In the genomic region with DNA sequence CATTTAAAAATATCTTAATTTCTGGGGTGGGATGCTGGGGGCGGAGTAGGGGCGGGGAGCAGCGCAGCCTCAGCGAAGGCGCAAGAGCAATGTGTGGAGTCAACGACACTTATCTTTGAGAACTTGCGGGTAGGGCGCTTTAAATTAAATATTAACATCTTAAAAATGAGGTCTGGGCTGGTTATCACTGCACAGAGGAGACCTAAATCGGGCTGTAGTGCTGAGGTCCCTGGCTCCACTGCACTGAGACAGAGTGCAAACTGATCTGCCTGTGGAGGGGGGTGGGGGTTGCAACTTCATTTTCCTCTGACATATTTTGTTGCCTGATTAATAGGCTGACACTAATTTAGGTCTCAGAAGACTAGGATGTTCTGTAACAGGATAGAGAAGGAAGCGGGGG, we compare ENCODE assay signal across 13 cellular contexts.
DNase-seq lines count a peak whose midpoint lies in the region; ATAC-seq and TF ChIP-seq lines count a peak whose summit lies in the region.
"Had no signal": no experiment of that assay in that cellular context is flagged by ENCODE, and none has a peak within 500 bp of the region (broad histone marks: within the 10 kb centered on the region; RNA-seq: fewer than 3 reads in every experiment).

No MANE protein-coding gene starts in this region.

- no peaks in the 10 kb centered on the region for H3K79me1 ChIP-seq in mesendoderm (ENCODE audit: low read length)

- no peak overlapping the region for H3K4ac ChIP-seq in mesendoderm (ENCODE audit: low read depth, low read length)

- H2BK120ac ChIP-seq in mesendoderm (ENCODE audit: low read depth, low read length): no peak overlapping the region

- H3K4me1 ChIP-seq in mesendoderm (ENCODE audit: control insufficient read depth, low read depth, low read length) (peaks cover 2% of the 10 kb centered on the region), foreskin keratinocyte (no peaks in the 10 kb centered on the region)
- H3K4me1 ChIP-seq: BLaER1 treated with 17β-estradiol and CSF1 and Interleukin-3, amounts not matched to agents 10 nM and 100 nM had no signal

- H3K36me3 Mint-ChIP-seq in activated CD4-positive, alpha-beta memory T cell treated with anti-CD3 and anti-CD28 coated beads for 36 hours: no peaks in the 10 kb centered on the region
- H3K36me3 Mint-ChIP-seq: CD8-positive, alpha-beta T cell had no signal

- H3K4me1 Mint-ChIP-seq in activated CD4-positive, alpha-beta memory T cell treated with anti-CD3 and anti-CD28 coated beads for 36 hours (ENCODE audit: low read depth): no peaks in the 10 kb centered on the region
- H3K4me1 Mint-ChIP-seq: B cell had no signal

- H2BK5ac ChIP-seq in mesendoderm (ENCODE audit: low read length): no peak overlapping the region

- H3K27ac ChIP-seq in mesendoderm (ENCODE audit: low read depth, low read length) (no peak overlapping the region), foreskin keratinocyte (no peak overlapping the region)
- H3K27ac ChIP-seq: BLaER1 treated with 17β-estradiol and CSF1 and Interleukin-3, amounts not matched to agents 10 nM and 100 nM had no signal

- no peaks in the 10 kb centered on the region for H3K79me2 ChIP-seq in mesendoderm (ENCODE audit: control insufficient read depth, insufficient read depth, low read length)

- peak overlapping the region; percentile 13 for H4K8ac ChIP-seq in mesendoderm (ENCODE audit: low read depth, low read length)

- H3K56ac ChIP-seq in mesendoderm (ENCODE audit: low read length): no peak overlapping the region

- peak overlapping the region; percentile 39 for H3K18ac ChIP-seq in mesendoderm (ENCODE audit: low read length)

- no peaks in the 10 kb centered on the region for H3K27me3 Mint-ChIP-seq in activated CD4-positive, alpha-beta memory T cell treated with anti-CD3 and anti-CD28 coated beads for 36 hours

- H3K36me3 ChIP-seq in H7 (replicated peaks; ENCODE audit: control insufficient read depth, insufficient read depth, low read length) (no peaks in the 10 kb centered on the region), mesendoderm (ENCODE audit: control insufficient read depth, insufficient read depth, low read length) (no peaks in the 10 kb centered on the region)
- H3K36me3 ChIP-seq: BLaER1 treated with 17β-estradiol and CSF1 and Interleukin-3, amounts not matched to agents 10 nM and 100 nM had no signal

- no peak overlapping the region for H3K4me2 ChIP-seq in mesendoderm (ENCODE audit: low read length)
- H3K4me2 ChIP-seq: BLaER1 treated with 17β-estradiol and CSF1 and Interleukin-3, amounts not matched to agents 10 nM and 100 nM had no signal

- H3K27me3 ChIP-seq in H7 (ENCODE audit: control insufficient read depth, insufficient read depth, low read length) (no peaks in the 10 kb centered on the region), mesendoderm (ENCODE audit: insufficient read depth, low read length, poor library complexity) (no peaks in the 10 kb centered on the region), foreskin keratinocyte (no peaks in the 10 kb centered on the region)
- H3K27me3 ChIP-seq: BLaER1 treated with 17β-estradiol and CSF1 and Interleukin-3, amounts not matched to agents 10 nM and 100 nM had no signal

- H2BK15ac ChIP-seq in mesendoderm (replicated peaks; ENCODE audit: low read depth): no peak overlapping the region

- DNase-seq in D341Med (ENCODE audit: low spot score) (peak; percentile 21), H7 (peak; percentile 3), head of caudate nucleus (peak in 37 of 42 donors; percentile 14 to 75 (median 43)), mesendoderm (no peak), NCI-H1092 treated with DMSO at 0.1 percent for 48 hours (lab: John Stamatoyannopoulos, UW) (no peak), foreskin keratinocyte (no peak)
- DNase-seq in activated CD4-positive, alpha-beta memory T cell treated with anti-CD3 and anti-CD28 coated beads for 36 hours: no peak
- DNase-seq: CD8-positive, alpha-beta T cell; COR-L47; GOT3; HCEC 1CT had no signal

- H2AK5ac ChIP-seq in mesendoderm (ENCODE audit: low read length): no peak overlapping the region

- TF ChIP-seq CTCF in foreskin keratinocyte (conservative IDR thresholded peaks at IDR 0.05): no peak

- H3K27ac Mint-ChIP-seq in activated CD4-positive, alpha-beta memory T cell treated with anti-CD3 and anti-CD28 coated beads for 36 hours: no peak overlapping the region
- H3K27ac Mint-ChIP-seq: B cell; CD8-positive, alpha-beta T cell had no signal

- no peak overlapping the region for H3K9ac ChIP-seq in mesendoderm (ENCODE audit: low read length)
- H3K9ac ChIP-seq: BLaER1 treated with 17β-estradiol and CSF1 and Interleukin-3, amounts not matched to agents 10 nM and 100 nM had no signal

- no peak for ATAC-seq in foreskin keratinocyte
- ATAC-seq: CD8-positive, alpha-beta T cell had no signal

- POLR2A ChIA-PET in activated CD4-positive, alpha-beta memory T cell treated with anti-CD3 and anti-CD28 coated beads for 36 hours (lab: Charles Lee): no interaction called here

- H4K5ac ChIP-seq in mesendoderm (ENCODE audit: low read length): no peak overlapping the region

- no peak overlapping the region for H3K4me3 Mint-ChIP-seq in activated CD4-positive, alpha-beta memory T cell treated with anti-CD3 and anti-CD28 coated beads for 36 hours
- H3K4me3 Mint-ChIP-seq: B cell; CD8-positive, alpha-beta T cell had no signal

- CTCF ChIA-PET in activated CD4-positive, alpha-beta memory T cell treated with anti-CD3 and anti-CD28 coated beads for 36 hours (lab: Charles Lee): no interaction called here

- no CpG with 5 or more reads among the region's 10 CpGs for WGBS in mesendoderm (ENCODE audit: extremely low coverage, insufficient coverage, low lambda C conversion rate)

- H3K4me3 ChIP-seq in H7 (ENCODE audit: insufficient read depth, low read depth, low read length) (no peak overlapping the region), mesendoderm (ENCODE audit: low read length) (no peak overlapping the region)
- H3K4me3 ChIP-seq: BLaER1 treated with 17β-estradiol and CSF1 and Interleukin-3, amounts not matched to agents 10 nM and 100 nM had no signal

- no peak overlapping the region for H3K23ac ChIP-seq in mesendoderm (ENCODE audit: low read length)

- H3K9me3 Mint-ChIP-seq in activated CD4-positive, alpha-beta memory T cell treated with anti-CD3 and anti-CD28 coated beads for 36 hours: no peaks in the 10 kb centered on the region
- H3K9me3 Mint-ChIP-seq: CD8-positive, alpha-beta T cell had no signal

- intact Hi-C loops in head of caudate nucleus (cut with DNase I): no loop called here
- intact Hi-C loops in activated CD4-positive, alpha-beta memory T cell treated with anti-CD3 and anti-CD28 coated beads for 36 hours (cut with micrococcal nuclease): no loop called here

Comparison
In these comparisons a context has a peak if more than half of its experiments do, and no peak if none do; other contexts are left out.
1. DNase-seq: peak in D341Med (single experiment), H7 (single experiment) and head of caudate nucleus (37 of 42); none in mesendoderm (single experiment), NCI-H1092 treated with DMSO at 0.1 percent for 48 hours (single experiment), foreskin keratinocyte (0 of 2) and activated CD4-positive, alpha-beta memory T cell treated with anti-CD3 and anti-CD28 coated beads for 36 hours (single experiment).